Comparison of ENCODE assay signal across 26 cellular contexts in genomic region chr10:91009121-91009520, GRCh38.
"Had no signal": no experiment of that assay in that cellular context is flagged by ENCODE, and none has a peak within 500 bp of the region (broad histone marks: within the 10 kb centered on the region; RNA-seq: fewer than 3 reads in every experiment).

No MANE protein-coding gene starts in this region.

- H3K36me3 Mint-ChIP-seq: activated naive CD4-positive, alpha-beta T cell treated with anti-CD3 and anti-CD28 coated beads, Interleukin-2, amount 50 U/mL, for 24 hours had no signal

- H3K9me3 Mint-ChIP-seq: activated naive CD4-positive, alpha-beta T cell treated with anti-CD3 and anti-CD28 coated beads, Interleukin-2, amount 50 U/mL, for 24 hours had no signal

- H3K27me3 Mint-ChIP-seq: activated naive CD4-positive, alpha-beta T cell treated with anti-CD3 and anti-CD28 coated beads, Interleukin-2, amount 50 U/mL, for 24 hours had no signal

- DNase-seq: activated CD4-positive, alpha-beta T cell treated with anti-CD3 and anti-CD28 coated beads for 4 hours; activated CD8-positive, alpha-beta memory T cell treated with anti-CD3 and anti-CD28 coated beads, Interleukin-2, amount 50 U/mL, for 48 hours; activated CD8-positive, alpha-beta T cell treated with anti-CD3 and anti-CD28 coated beads, Interleukin-2, amount 10 ng/mL, durations not matched to agents 7 days and 5 days; activated effector memory CD4-positive, alpha-beta T cell treated with Interleukin-2 at 50 U/mL for 16 hours; activated naive CD4-positive, alpha-beta T cell; activated T-cell treated with anti-CD3 and anti-CD28 coated beads, Interleukin-2, amount 50 U/mL, for 1 hour; aorta; caudate nucleus; Karpas-422; MM.1S; NCI-H1105; NCI-H1436; NCI-H1694 treated with DMSO at 0.1 percent for 48 hours; NCI-H2029 treated with DMSO at 0.1 percent for 48 hours; NCI-H524; NCI-H748 treated with DMSO at 0.1 percent for 48 hours; OCI-M1; RPMI8226; SK-N-SH; T-helper 1 cell; WERI-Rb-1 had no signal

- H3K4me3 Mint-ChIP-seq: activated CD8-positive, alpha-beta T cell treated with anti-CD3 and anti-CD28 coated beads, Interleukin-2, amount 10 ng/mL, durations not matched to agents 7 days and 5 days; activated naive CD4-positive, alpha-beta T cell treated with anti-CD3 and anti-CD28 coated beads, Interleukin-2, amount 50 U/mL, for 24 hours had no signal

- H3K36me3 ChIP-seq: breast epithelium, WERI-Rb-1 had no signal

- H3K27ac Mint-ChIP-seq: activated CD8-positive, alpha-beta T cell treated with anti-CD3 and anti-CD28 coated beads, Interleukin-2, amount 10 ng/mL, durations not matched to agents 7 days and 5 days; activated naive CD4-positive, alpha-beta T cell treated with anti-CD3 and anti-CD28 coated beads, Interleukin-2, amount 50 U/mL, for 24 hours had no signal

- H3K9me3 ChIP-seq: breast epithelium, SK-N-SH had no signal

- H3K4me1 ChIP-seq: breast epithelium had no signal

- H3K27me3 ChIP-seq: breast epithelium had no signal

- H3K27ac ChIP-seq: WERI-Rb-1 had no signal

- ATAC-seq: activated CD4-positive, CD25-positive, alpha-beta regulatory T cell treated with anti-CD3 and anti-CD28 coated beads, Interleukin-2, amount 50 U/mL, for 24 hours; activated CD8-positive, alpha-beta T cell treated with anti-CD3 and anti-CD28 coated beads, Interleukin-2, amount 10 ng/mL, durations not matched to agents 7 days and 5 days; Panc1; Right ventricle myocardium inferior had no signal

- H3K4me3 ChIP-seq: breast epithelium had no signal
